Comparison of ENCODE assay signal across 17 cellular contexts in genomic region chr5:2374703-2375102, GRCh38.
A peak's percentile ranks its signal among the peaks of the same experiment; 100 is the strongest.
DNase-seq lines count a peak whose midpoint lies in the region; ATAC-seq and TF ChIP-seq lines count a peak whose summit lies in the region.
"Had no signal": no experiment of that assay in that cellular context is flagged by ENCODE, and none has a peak within 500 bp of the region (broad histone marks: within the 10 kb centered on the region; RNA-seq: fewer than 3 reads in every experiment).

No MANE protein-coding gene starts in this region.

- H3K27me3 ChIP-seq in right atrium auricular region (no peaks in the 10 kb centered on the region), left ventricle myocardium inferior (ENCODE audit: low read depth) (peaks cover 7% of the 10 kb centered on the region), neuronal stem cell (ENCODE audit: control insufficient read depth in 3 of 3, insufficient read depth in 3 of 3, low read depth in 1 of 3, low read length in 3 of 3) (no peaks in the 10 kb centered on the region), vagina (no peaks in the 10 kb centered on the region)
- H3K27me3 ChIP-seq: BE2C; BLaER1 treated with 17β-estradiol and CSF1 and Interleukin-3, amounts not matched to agents 10 nM and 100 nM had no signal

- H3K23ac ChIP-seq in neuronal stem cell (ENCODE audit: low read depth, low read length, poor library complexity) = peak overlapping the region; percentile 65

- TF ChIP-seq CTCF in right atrium auricular region (IDR thresholded peaks at IDR 0.05) (no peak), left ventricle myocardium inferior (IDR thresholded peaks at IDR 0.05; ENCODE audit: borderline replicate concordance) (no peak), vagina (IDR thresholded peaks at IDR 0.05) (no peak)

- no peak overlapping the region for H3K4me3 ChIP-seq in right atrium auricular region
- H3K4me3 ChIP-seq in left ventricle myocardium inferior = no peak overlapping the region
- no peak overlapping the region for H3K4me3 ChIP-seq in neuronal stem cell (ENCODE audit: low read length in 2 of 2)
- no peak overlapping the region for H3K4me3 ChIP-seq in vagina
- H3K4me3 ChIP-seq: BLaER1 treated with 17β-estradiol and CSF1 and Interleukin-3, amounts not matched to agents 10 nM and 100 nM; GM23248 had no signal

- no peaks in the 10 kb centered on the region for H3K36me3 ChIP-seq in right atrium auricular region
- H3K36me3 ChIP-seq in left ventricle myocardium inferior = no peaks in the 10 kb centered on the region
- H3K36me3 ChIP-seq in neuronal stem cell (replicated peaks in 1 of 2; ENCODE audit: control insufficient read depth in 2 of 2, insufficient read depth in 2 of 2, low read length in 2 of 2) = peaks cover 0 to 1% of the 10 kb centered on the region in 2 donors
- H3K36me3 ChIP-seq in vagina = no peaks in the 10 kb centered on the region
- H3K36me3 ChIP-seq: BE2C; BLaER1 treated with 17β-estradiol and CSF1 and Interleukin-3, amounts not matched to agents 10 nM and 100 nM had no signal

- ATAC-seq in activated T-cell treated with anti-CD3 and anti-CD28 coated beads, Interleukin-2, amount 50 U/mL, for 72 hours (replicated peaks in 1 of 2) = no peak

- H2AFZ ChIP-seq in neuronal stem cell (ENCODE audit: low read length) = no peak overlapping the region
- H2AFZ ChIP-seq: GM23248 had no signal

- no peak overlapping the region for H2BK12ac ChIP-seq in neuronal stem cell (ENCODE audit: low read length)

- peak overlapping the region; percentile 78 for H3K18ac ChIP-seq in neuronal stem cell (ENCODE audit: low read length)

- no peak overlapping the region for H4K8ac ChIP-seq in neuronal stem cell (ENCODE audit: low read depth, low read length)

- peak; percentile 43 for DNase-seq in right atrium auricular region (ENCODE audit: low spot score)
- DNase-seq in left ventricle myocardium inferior = no peak
- DNase-seq in ecto neural progenitor cell (ENCODE audit: low spot score) = peak; percentile 35
- no peak for DNase-seq in neuronal stem cell (ENCODE audit: low spot score)
- DNase-seq in vagina (ENCODE audit: extremely low spot score in 2 of 2) = peak; percentile 56 to 81
- no peak for DNase-seq in NCI-H510A (lab: John Stamatoyannopoulos, UW)
- no peak for DNase-seq in NCI-H2107 (lab: John Stamatoyannopoulos, UW)
- no peak for DNase-seq in activated T-cell treated with anti-CD3 and anti-CD28 coated beads, Interleukin-2, amount 50 U/mL, for 72 hours
- DNase-seq: BE2C; CD4-positive, alpha-beta T cell; CD8-positive, alpha-beta memory T cell; DND-41; GM23248; HCEC 1CT had no signal

- H3K4me1 Mint-ChIP-seq in activated T-cell treated with anti-CD3 and anti-CD28 coated beads, Interleukin-2, amount 50 U/mL, for 72 hours (ENCODE audit: low read depth) = no peaks in the 10 kb centered on the region
- H3K4me1 Mint-ChIP-seq: CD14-positive monocyte; CD8-positive, alpha-beta memory T cell had no signal

- intact Hi-C loops in left ventricle myocardium inferior (cut with micrococcal nuclease) = no loop called here
- intact Hi-C loops in vagina (cut with DNase I) = no loop called here

- no peak for TF ChIP-seq POLR2A in vagina (IDR thresholded peaks at IDR 0.05)

- no peaks in the 10 kb centered on the region for H3K79me1 ChIP-seq in neuronal stem cell (ENCODE audit: low read depth, low read length)

- no peak overlapping the region for H3K14ac ChIP-seq in neuronal stem cell (ENCODE audit: low read length)

- peaks cover 0 to 2% of the 10 kb centered on the region in 2 donors for H3K36me3 Mint-ChIP-seq in activated T-cell treated with anti-CD3 and anti-CD28 coated beads, Interleukin-2, amount 50 U/mL, for 72 hours (ENCODE audit: insufficient read depth in 2 of 2)
- H3K36me3 Mint-ChIP-seq: CD14-positive monocyte; CD8-positive, alpha-beta memory T cell had no signal

- no peaks in the 10 kb centered on the region for H3K27me3 Mint-ChIP-seq in activated T-cell treated with anti-CD3 and anti-CD28 coated beads, Interleukin-2, amount 50 U/mL, for 72 hours (ENCODE audit: low read depth)
- H3K27me3 Mint-ChIP-seq: CD4-positive, alpha-beta T cell had no signal

- H3K9me3 Mint-ChIP-seq in activated T-cell treated with anti-CD3 and anti-CD28 coated beads, Interleukin-2, amount 50 U/mL, for 72 hours = peaks cover 0 to 2% of the 10 kb centered on the region in 2 donors

- H2BK5ac ChIP-seq in neuronal stem cell (ENCODE audit: low read length) = no peak overlapping the region

- H3K27ac ChIP-seq in right atrium auricular region = no peak overlapping the region
- H3K27ac ChIP-seq in left ventricle myocardium inferior (replicated peaks) = no peak overlapping the region
- no peak overlapping the region for H3K27ac ChIP-seq in neuronal stem cell (replicated peaks; ENCODE audit: low read length)
- no peak overlapping the region for H3K27ac ChIP-seq in vagina
- H3K27ac ChIP-seq: 22Rv1; BLaER1 treated with 17β-estradiol and CSF1 and Interleukin-3, amounts not matched to agents 10 nM and 100 nM; GM23248 had no signal

- H3K9ac ChIP-seq in neuronal stem cell (ENCODE audit: low read depth, low read length, poor library complexity) = no peak overlapping the region
- H3K9ac ChIP-seq: BLaER1 treated with 17β-estradiol and CSF1 and Interleukin-3, amounts not matched to agents 10 nM and 100 nM; GM23248 had no signal

- H4K91ac ChIP-seq in neuronal stem cell (ENCODE audit: low read depth, low read length, poor library complexity) = no peak overlapping the region

- no peak overlapping the region for H2BK15ac ChIP-seq in neuronal stem cell (ENCODE audit: low read length)

- H3K4me1 ChIP-seq in right atrium auricular region = no peaks in the 10 kb centered on the region
- no peaks in the 10 kb centered on the region for H3K4me1 ChIP-seq in left ventricle myocardium inferior
- H3K4me1 ChIP-seq in neuronal stem cell (ENCODE audit: control insufficient read depth in 2 of 2, insufficient read depth in 1 of 2, low read depth in 1 of 2, low read length in 2 of 2) = no peaks in the 10 kb centered on the region
- H3K4me1 ChIP-seq in vagina = no peaks in the 10 kb centered on the region
- H3K4me1 ChIP-seq: BE2C; BLaER1 treated with 17β-estradiol and CSF1 and Interleukin-3, amounts not matched to agents 10 nM and 100 nM had no signal

- no peak overlapping the region for H3K27ac Mint-ChIP-seq in activated T-cell treated with anti-CD3 and anti-CD28 coated beads, Interleukin-2, amount 50 U/mL, for 72 hours
- H3K27ac Mint-ChIP-seq: CD14-positive monocyte; CD4-positive, alpha-beta T cell; CD8-positive, alpha-beta memory T cell had no signal

- H2BK120ac ChIP-seq in neuronal stem cell (ENCODE audit: low read depth, low read length) = no peak overlapping the region

- no peak overlapping the region for H3K4ac ChIP-seq in neuronal stem cell (ENCODE audit: low read length)

- H2AK5ac ChIP-seq in neuronal stem cell (ENCODE audit: low read depth, low read length) = peak overlapping the region; percentile 25

- H3K4me2 ChIP-seq in neuronal stem cell (ENCODE audit: insufficient read depth, low read length, poor library complexity, severe bottlenecking) = no peak overlapping the region
- H3K4me2 ChIP-seq: BLaER1 treated with 17β-estradiol and CSF1 and Interleukin-3, amounts not matched to agents 10 nM and 100 nM had no signal

- H3K9me3 ChIP-seq in right atrium auricular region (no peaks in the 10 kb centered on the region), left ventricle myocardium inferior (replicated peaks) (no peaks in the 10 kb centered on the region), neuronal stem cell (replicated peaks in 1 of 2; ENCODE audit: control insufficient read depth in 2 of 2, insufficient read depth in 1 of 2, low read depth in 1 of 2, low read length in 2 of 2) (no peaks in the 10 kb centered on the region), vagina (no peaks in the 10 kb centered on the region)
- H3K9me3 ChIP-seq: BE2C had no signal

- no peak overlapping the region for H3K4me3 Mint-ChIP-seq in activated T-cell treated with anti-CD3 and anti-CD28 coated beads, Interleukin-2, amount 50 U/mL, for 72 hours
- H3K4me3 Mint-ChIP-seq: CD14-positive monocyte; CD4-positive, alpha-beta T cell had no signal

- no CpG with 5 or more reads among the region's 13 CpGs for WGBS in neuronal stem cell (ENCODE audit: extremely low coverage in 2 of 2, insufficient read length in 2 of 2, insufficient replicate concordance in 1 of 2), 2 donors

Comparison
In these comparisons a context has a peak if more than half of its experiments do, and no peak if none do; other contexts are left out.
1. DNase-seq: peak in right atrium auricular region (single experiment), ecto neural progenitor cell (single experiment) and vagina (2 of 2); none in left ventricle myocardium inferior (single experiment), neuronal stem cell (single experiment), NCI-H510A (single experiment), NCI-H2107 (single experiment) and activated T-cell treated with anti-CD3 and anti-CD28 coated beads, Interleukin-2, amount 50 U/mL, for 72 hours (0 of 2).